ENCODE assay signal across 9 cellular contexts in genomic region chr7:134293029-134293740, GRCh38. TPM values are rescaled to one million over a fixed set of nuclear protein-coding genes. Genes with fewer than 3 reads are reported as not detected.
DNase-seq lines count a peak whose midpoint lies in the region; ATAC-seq and TF ChIP-seq lines count a peak whose summit lies in the region.
"Had no signal": no experiment of that assay in that cellular context is flagged by ENCODE, and none has a peak within 500 bp of the region (broad histone marks: within the 10 kb centered on the region; RNA-seq: fewer than 3 reads in every experiment).

No MANE protein-coding gene starts in this region.

- no peak overlapping the region for H3K9ac ChIP-seq in neural progenitor cell

- no peaks in the 10 kb centered on the region for H3K9me3 Mint-ChIP-seq in neural progenitor cell
- H3K9me3 Mint-ChIP-seq: stimulated activated naive CD8-positive, alpha-beta T cell treated with anti-CD3 and anti-CD28 coated beads, Interleukin-15, Interleukin-2, amounts not matched to agents 100 ng/mL and 50 ng/mL, for 24 hours had no signal

- H3K4me1 ChIP-seq in neural progenitor cell = peaks cover 11% of the 10 kb centered on the region

- H2AFZ ChIP-seq in neural progenitor cell (replicated peaks) = no peak overlapping the region

- H3F3A ChIP-seq in neural progenitor cell (ENCODE audit: low read depth) = no peaks in the 10 kb centered on the region

- DNase-seq in GM19240 (ENCODE audit: insufficient read length, low spot score) (peak; percentile 29), SIG-M5 (lab: John Stamatoyannopoulos, UW) (peak; percentile 35), sciatic nerve (ENCODE audit: low spot score) (no peak), neural progenitor cell (ENCODE audit: low spot score) (no peak), OCI-M1 (lab: John Stamatoyannopoulos, UW) (no peak), activated gamma-delta T cell (lab: John Stamatoyannopoulos, UW) (no peak), NCI-H524 (lab: John Stamatoyannopoulos, UW) (no peak)

- no peaks in the 10 kb centered on the region for H4K20me1 ChIP-seq in neural progenitor cell (ENCODE audit: low read depth)

- no peaks in the 10 kb centered on the region for H3K9me3 ChIP-seq in neural progenitor cell (ENCODE audit: low read depth)

- peaks cover 6% of the 10 kb centered on the region for H3K36me3 ChIP-seq in neural progenitor cell

- intact Hi-C loops in sciatic nerve (cut with DNase I) = no loop called here

- no peaks in the 10 kb centered on the region for H3K27me3 ChIP-seq in neural progenitor cell

- H3K4me2 ChIP-seq in neural progenitor cell = no peak overlapping the region

- no peaks in the 10 kb centered on the region for H3K27me3 Mint-ChIP-seq in neural progenitor cell (ENCODE audit: insufficient read depth, low read depth)
- H3K27me3 Mint-ChIP-seq: stimulated activated naive CD8-positive, alpha-beta T cell treated with anti-CD3 and anti-CD28 coated beads, Interleukin-15, Interleukin-2, amounts not matched to agents 100 ng/mL and 50 ng/mL, for 24 hours had no signal

- TF ChIP-seq CTCF in neural progenitor cell (IDR thresholded peaks at IDR 0.05) = no peak

- H3K36me3 Mint-ChIP-seq in neural progenitor cell = peaks cover 27% of the 10 kb centered on the region

- no peaks in the 10 kb centered on the region for H3K79me2 ChIP-seq in neural progenitor cell (ENCODE audit: low read depth)

- no peaks in the 10 kb centered on the region for H3K4me1 Mint-ChIP-seq in neural progenitor cell

- H3K27ac ChIP-seq in neural progenitor cell = no peak overlapping the region

- no peak overlapping the region for H3K4me3 ChIP-seq in neural progenitor cell

- ATAC-seq in HG02973 (IDR thresholded peaks at IDR 0.05; ENCODE audit: unreplicated experiment) (peak; percentile 100), sciatic nerve (peak; percentile 71)

- H3K4me3 Mint-ChIP-seq in neural progenitor cell = no peak overlapping the region
- H3K4me3 Mint-ChIP-seq: stimulated activated naive CD8-positive, alpha-beta T cell treated with anti-CD3 and anti-CD28 coated beads, Interleukin-15, Interleukin-2, amounts not matched to agents 100 ng/mL and 50 ng/mL, for 24 hours had no signal

- no peak overlapping the region for H3K27ac Mint-ChIP-seq in neural progenitor cell
- H3K27ac Mint-ChIP-seq: stimulated activated naive CD8-positive, alpha-beta T cell treated with anti-CD3 and anti-CD28 coated beads, Interleukin-15, Interleukin-2, amounts not matched to agents 100 ng/mL and 50 ng/mL, for 24 hours had no signal

RNA-seq across cellular contexts. Expression of gene SLC35B4, which starts 23.5 kb away (rescaled TPM):
- total RNA-seq in sciatic nerve (14.1 TPM), neural progenitor cell (ENCODE audit: low replicate concordance) (25.9 and 32.0 TPM in 2 replicates)

Comparison
In these comparisons a context has a peak if more than half of its experiments do, and no peak if none do; other contexts are left out.
1. DNase-seq: peak in GM19240 (single experiment) and SIG-M5 (single experiment); none in sciatic nerve (single experiment), neural progenitor cell (single experiment), OCI-M1 (single experiment), activated gamma-delta T cell (single experiment) and NCI-H524 (0 of 2).